ENCODE assay signal across 39 cellular contexts in genomic region chr16:3145151-3145550, GRCh38. TPM values are rescaled to one million over a fixed set of nuclear protein-coding genes. Genes with fewer than 3 reads are reported as not detected.
"Had no signal": no experiment of that assay in that cellular context is flagged by ENCODE, and none has a peak within 500 bp of the region (broad histone marks: within the 10 kb centered on the region; RNA-seq: fewer than 3 reads in every experiment).

No MANE protein-coding gene starts in this region.

- H3K27me3 ChIP-seq: ascending aorta, dorsolateral prefrontal cortex, heart left ventricle, pancreas had no signal

- H3K36me3 ChIP-seq: cardiac muscle cell had no signal

- H3K4me1 Mint-ChIP-seq: nephron had no signal

- FAIRE-seq: pancreas, urothelium cell line had no signal

- H3K27me3 Mint-ChIP-seq: activated CD4-positive, alpha-beta T cell treated with anti-CD3 and anti-CD28 coated beads, Interleukin-2, amount 10 ng/mL, durations not matched to agents 24 days and 14 days; activated CD8-positive, alpha-beta T cell treated with anti-CD3 and anti-CD28 coated beads for 36 hours; activated naive CD8-positive, alpha-beta T cell treated with anti-CD3 and anti-CD28 coated beads, Interleukin-2, amount 10 ng/mL, durations not matched to agents 7 days and 5 days; effector memory CD8-positive, alpha-beta T cell; stimulated activated naive CD8-positive, alpha-beta T cell treated with anti-CD3 and anti-CD28 coated beads, Interleukin-15, Interleukin-2, amounts not matched to agents 100 ng/mL and 50 ng/mL, for 24 hours had no signal

- H3K4me3 ChIP-seq: ascending aorta, cardiac muscle cell, coronary artery, dorsolateral prefrontal cortex, lung, mucosa of descending colon, pancreas, thoracic aorta had no signal

- H3K9me3 ChIP-seq: ascending aorta, heart left ventricle, mucosa of descending colon, pancreas, thoracic aorta had no signal

- ATAC-seq: activated CD4-positive, CD25-positive, alpha-beta regulatory T cell treated with anti-CD3 and anti-CD28 coated beads, Interleukin-2, amount 50 U/mL, for 24 hours; activated CD8-positive, alpha-beta T cell treated with anti-CD3 and anti-CD28 coated beads for 36 hours; activated T-cell treated with anti-CD3 and anti-CD28 coated beads, Interleukin-2, amount 50 U/mL, for 4 hours; effector memory CD8-positive, alpha-beta T cell; esophagus mucosa; pancreas had no signal

- H3K27ac Mint-ChIP-seq: activated CD4-positive, alpha-beta T cell treated with anti-CD3 and anti-CD28 coated beads, Interleukin-2, amount 10 ng/mL, durations not matched to agents 24 days and 14 days; activated CD8-positive, alpha-beta T cell treated with anti-CD3 and anti-CD28 coated beads for 36 hours; activated naive CD4-positive, alpha-beta T cell treated with anti-CD3 and anti-CD28 coated beads, Interleukin-2, amount 10 ng/mL, durations not matched to agents 7 days and 5 days; activated naive CD8-positive, alpha-beta T cell treated with anti-CD3 and anti-CD28 coated beads, Interleukin-2, amount 10 ng/mL, durations not matched to agents 7 days and 5 days; effector memory CD8-positive, alpha-beta T cell; immature natural killer cell; nephron; stimulated activated naive CD8-positive, alpha-beta T cell treated with anti-CD3 and anti-CD28 coated beads, Interleukin-15, Interleukin-2, amounts not matched to agents 100 ng/mL and 50 ng/mL, for 24 hours; T-helper 1 cell treated with Interleukin-12 subunit alpha and Interleukin-12 subunit beta and Interleukin-4 antibody, amounts not matched to agents 30 μg/mL and 1 μg/mL, for 36 hours had no signal

- H3K4me3 Mint-ChIP-seq: activated CD4-positive, alpha-beta T cell treated with anti-CD3 and anti-CD28 coated beads, Interleukin-2, amount 10 ng/mL, durations not matched to agents 24 days and 14 days; activated CD8-positive, alpha-beta T cell treated with anti-CD3 and anti-CD28 coated beads for 36 hours; activated naive CD4-positive, alpha-beta T cell treated with anti-CD3 and anti-CD28 coated beads, Interleukin-2, amount 10 ng/mL, durations not matched to agents 7 days and 5 days; activated naive CD8-positive, alpha-beta T cell treated with anti-CD3 and anti-CD28 coated beads, Interleukin-2, amount 10 ng/mL, durations not matched to agents 7 days and 5 days; activated T-cell treated with anti-CD3 and anti-CD28 coated beads, Interleukin-2, amount 50 U/mL, for 4 hours; brain; effector memory CD8-positive, alpha-beta T cell; immature natural killer cell; nephron; stimulated activated naive CD8-positive, alpha-beta T cell treated with anti-CD3 and anti-CD28 coated beads, Interleukin-15, Interleukin-2, amounts not matched to agents 100 ng/mL and 50 ng/mL, for 24 hours; T-helper 1 cell treated with Interleukin-12 subunit alpha and Interleukin-12 subunit beta and Interleukin-4 antibody, amounts not matched to agents 30 μg/mL and 1 μg/mL, for 36 hours had no signal

- DNase-seq: activated CD4-positive, alpha-beta T cell treated with anti-CD3 and anti-CD28 coated beads, Interleukin-2, amount 10 ng/mL, durations not matched to agents 24 days and 14 days; activated CD8-positive, alpha-beta T cell treated with anti-CD3 and anti-CD28 coated beads for 36 hours; activated effector memory CD4-positive, alpha-beta T cell treated with Interleukin-2 at 50 U/mL for 16 hours; activated naive CD4-positive, alpha-beta T cell treated with anti-CD3 and anti-CD28 coated beads, Interleukin-2, amount 10 ng/mL, durations not matched to agents 7 days and 5 days; activated naive CD8-positive, alpha-beta T cell treated with anti-CD3 and anti-CD28 coated beads, Interleukin-2, amount 10 ng/mL, durations not matched to agents 7 days and 5 days; activated T-cell treated with anti-CD3 and anti-CD28 coated beads, Interleukin-2, amount 50 U/mL, for 4 hours; dorsolateral prefrontal cortex; effector memory CD8-positive, alpha-beta T cell; foreskin fibroblast; hypothalamus; immature natural killer cell; stimulated activated CD4-positive, alpha-beta T cell treated with anti-CD3 and anti-CD28 coated beads, Interleukin-12 subunit alpha, Interleukin-12 subunit beta, amount 100 ng/mL, for 4 hours; stimulated activated CD4-positive, alpha-beta T cell treated with anti-CD3 and anti-CD28 coated beads, Interleukin-4, amount 100 ng/mL, for 1 hour; SW 1271; T1000; WERI-Rb-1 had no signal

- H3K27ac ChIP-seq: ascending aorta, cardiac muscle cell, coronary artery, pancreas, thoracic aorta, WERI-Rb-1 had no signal

RNA-seq across cellular contexts. Expression of gene ZNF205, which starts 32.8 kb away (rescaled TPM):
- total RNA-seq: activated CD8-positive, alpha-beta T cell treated with anti-CD3 and anti-CD28 coated beads for 36 hours; activated naive CD8-positive, alpha-beta T cell treated with anti-CD3 and anti-CD28 coated beads, Interleukin-2, amount 10 ng/mL, durations not matched to agents 7 days and 5 days had no signal

RNA-seq across cellular contexts. Expression of gene OR1F1, which starts 42.9 kb away (rescaled TPM):
- total RNA-seq: activated CD4-positive, alpha-beta T cell treated with anti-CD3 and anti-CD28 coated beads, Interleukin-2, amount 10 ng/mL, durations not matched to agents 24 days and 14 days; activated CD8-positive, alpha-beta T cell treated with anti-CD3 and anti-CD28 coated beads for 36 hours; activated naive CD8-positive, alpha-beta T cell treated with anti-CD3 and anti-CD28 coated beads, Interleukin-2, amount 10 ng/mL, durations not matched to agents 7 days and 5 days; activated T-cell treated with anti-CD3 and anti-CD28 coated beads, Interleukin-2, amount 50 U/mL, for 4 hours; ascending aorta; cardiac muscle cell; esophagus mucosa; heart left ventricle; kidney epithelial cell; left lobe of liver; lung; mesenteric fat pad; mucosa of descending colon; pancreas; right cardiac atrium; skeletal muscle tissue; subcutaneous adipose tissue; thoracic aorta had no signal
- polyA plus RNA-seq: cardiac muscle cell, heart left ventricle, immature natural killer cell, lung, pancreas, right cardiac atrium had no signal

RNA-seq across cellular contexts. Expression of gene ZSCAN10, which starts 46.1 kb away (rescaled TPM):
- total RNA-seq: activated CD4-positive, alpha-beta T cell treated with anti-CD3 and anti-CD28 coated beads, Interleukin-2, amount 10 ng/mL, durations not matched to agents 24 days and 14 days; ascending aorta; cerebellum; esophagus mucosa; heart left ventricle; kidney epithelial cell; mesenteric fat pad; mucosa of descending colon; pulmonary artery endothelial cell; right cardiac atrium; skeletal muscle tissue; subcutaneous adipose tissue; thoracic aorta had no signal
- polyA plus RNA-seq: cardiac muscle cell, heart left ventricle, pancreas, right cardiac atrium had no signal
